Comparison of ENCODE assay signal across 1 cellular context in the genomic region with DNA sequence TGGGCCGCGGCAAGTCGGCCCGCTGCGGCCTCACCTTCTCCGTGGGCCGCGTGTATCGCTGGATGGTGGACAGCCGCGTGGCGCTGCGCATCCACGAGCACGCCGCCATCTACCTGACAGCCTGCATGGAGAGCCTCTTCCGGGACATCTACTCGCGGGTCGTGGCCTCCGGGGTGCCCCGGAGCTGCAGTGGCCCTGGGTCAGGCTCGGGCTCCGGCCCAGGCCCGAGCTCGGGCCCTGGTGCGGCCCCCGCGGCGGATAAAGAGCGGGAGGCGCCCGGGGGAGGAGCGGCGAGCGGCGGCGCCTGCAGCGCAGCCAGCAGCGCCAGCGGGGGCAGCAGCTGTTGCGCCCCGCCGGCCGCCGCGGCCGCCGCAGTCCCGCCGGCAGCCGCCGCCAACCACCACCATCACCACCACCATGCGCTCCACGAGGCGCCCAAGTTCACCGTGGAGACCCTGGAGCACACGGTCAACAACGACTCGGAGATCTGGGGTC.
TF ChIP-seq lines count a peak whose summit lies in the region.

No MANE protein-coding gene starts in this region.

TF ChIP-seq in HEK293, 187 proteins besides CTCF, POLR2A, EP300 and RAD21 (continued from another document):
- TF ChIP-seq ZNF223 (tag by site-specific recombination; IDR thresholded peaks at IDR 0.05): no peak
- TF ChIP-seq KLF7 (tag by site-specific recombination; IDR thresholded peaks at IDR 0.05; ENCODE audit: borderline replicate concordance): no peak
- no peak for TF ChIP-seq ZNF626 (tag by site-specific recombination; IDR thresholded peaks at IDR 0.05)
- TF ChIP-seq YY1 (tag by site-specific recombination; IDR thresholded peaks at IDR 0.05): peak; percentile 35; the same call in 1 of the 2 replicates
- TF ChIP-seq IKZF3 (tag by site-specific recombination; IDR thresholded peaks at IDR 0.05): no peak
- TF ChIP-seq ZFP69B (tag by site-specific recombination; IDR thresholded peaks at IDR 0.05): no peak
- no peak for TF ChIP-seq ZNF114 (tag by site-specific recombination; IDR thresholded peaks at IDR 0.05)
- no peak for TF ChIP-seq ZNF404 (tag by site-specific recombination; IDR thresholded peaks at IDR 0.05)
- TF ChIP-seq KLF10 (tag by site-specific recombination; IDR thresholded peaks at IDR 0.05): no peak
- no peak for TF ChIP-seq ZFHX2 (tag by site-specific recombination; conservative IDR thresholded peaks at IDR 0.05)
- no peak for TF ChIP-seq ZBTB1 (tag by site-specific recombination; IDR thresholded peaks at IDR 0.05)
- TF ChIP-seq ZNF146 (tag by site-specific recombination; IDR thresholded peaks at IDR 0.05): no peak
- TF ChIP-seq ZNF701 (tag by site-specific recombination; IDR thresholded peaks at IDR 0.05): no peak
- no peak for TF ChIP-seq ZNF514 (tag by site-specific recombination; IDR thresholded peaks at IDR 0.05)
- TF ChIP-seq ZNF664 (tag by site-specific recombination; IDR thresholded peaks at IDR 0.05): no peak
- no peak for TF ChIP-seq ZNF473 (tag by site-specific recombination; IDR thresholded peaks at IDR 0.05)
- no peak for TF ChIP-seq ZNF324 (tag by site-specific recombination; IDR thresholded peaks at IDR 0.05)
- TF ChIP-seq BCL11B (tag by site-specific recombination; IDR thresholded peaks at IDR 0.05; ENCODE audit: low read depth): 0 out of 2 replicates have a peak, but pooled peaks have one; percentile 20
- TF ChIP-seq ZNF530 (tag by site-specific recombination; IDR thresholded peaks at IDR 0.05; ENCODE audit: low read depth): no peak
- TF ChIP-seq ZNF202 (tag by site-specific recombination; IDR thresholded peaks at IDR 0.05; ENCODE audit: borderline replicate concordance): no peak
- TF ChIP-seq, protein P1, sequence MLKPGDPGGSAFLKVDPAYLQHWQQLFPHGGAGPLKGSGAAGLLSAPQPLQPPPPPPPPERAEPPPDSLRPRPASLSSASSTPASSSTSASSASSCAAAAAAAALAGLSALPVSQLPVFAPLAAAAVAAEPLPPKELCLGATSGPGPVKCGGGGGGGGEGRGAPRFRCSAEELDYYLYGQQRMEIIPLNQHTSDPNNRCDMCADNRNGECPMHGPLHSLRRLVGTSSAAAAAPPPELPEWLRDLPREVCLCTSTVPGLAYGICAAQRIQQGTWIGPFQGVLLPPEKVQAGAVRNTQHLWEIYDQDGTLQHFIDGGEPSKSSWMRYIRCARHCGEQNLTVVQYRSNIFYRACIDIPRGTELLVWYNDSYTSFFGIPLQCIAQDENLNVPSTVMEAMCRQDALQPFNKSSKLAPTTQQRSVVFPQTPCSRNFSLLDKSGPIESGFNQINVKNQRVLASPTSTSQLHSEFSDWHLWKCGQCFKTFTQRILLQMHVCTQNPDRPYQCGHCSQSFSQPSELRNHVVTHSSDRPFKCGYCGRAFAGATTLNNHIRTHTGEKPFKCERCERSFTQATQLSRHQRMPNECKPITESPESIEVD (tag by site-specific recombination; IDR thresholded peaks at IDR 0.05): no peak
- TF ChIP-seq ZIC2 (tag by site-specific recombination; IDR thresholded peaks at IDR 0.05): peak; percentile 23; the same call in 1 of the 2 replicates
- TF ChIP-seq ZBTB49 (tag by site-specific recombination; IDR thresholded peaks at IDR 0.05; ENCODE audit: low read depth): no peak
- TF ChIP-seq, protein P2, sequence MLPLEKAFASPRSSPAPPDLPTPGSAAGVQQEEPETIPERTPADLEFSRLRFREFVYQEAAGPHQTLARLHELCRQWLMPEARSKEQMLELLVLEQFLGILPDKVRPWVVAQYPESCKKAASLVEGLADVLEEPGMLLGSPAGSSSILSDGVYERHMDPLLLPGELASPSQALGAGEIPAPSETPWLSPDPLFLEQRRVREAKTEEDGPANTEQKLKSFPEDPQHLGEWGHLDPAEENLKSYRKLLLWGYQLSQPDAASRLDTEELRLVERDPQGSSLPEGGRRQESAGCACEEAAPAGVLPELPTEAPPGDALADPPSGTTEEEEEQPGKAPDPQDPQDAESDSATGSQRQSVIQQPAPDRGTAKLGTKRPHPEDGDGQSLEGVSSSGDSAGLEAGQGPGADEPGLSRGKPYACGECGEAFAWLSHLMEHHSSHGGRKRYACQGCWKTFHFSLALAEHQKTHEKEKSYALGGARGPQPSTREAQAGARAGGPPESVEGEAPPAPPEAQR (tag by site-specific recombination; IDR thresholded peaks at IDR 0.05): no peak
- TF ChIP-seq ZNF311 (tag by site-specific recombination; IDR thresholded peaks at IDR 0.05; ENCODE audit: borderline replicate concordance): no peak
- no peak for TF ChIP-seq ZNF398 (tag by site-specific recombination; IDR thresholded peaks at IDR 0.05)
- TF ChIP-seq GFI1B (tag by site-specific recombination; IDR thresholded peaks at IDR 0.05): no peak
- no peak for TF ChIP-seq ZNF37A (tag by site-specific recombination; IDR thresholded peaks at IDR 0.05)
- TF ChIP-seq, protein P3, sequence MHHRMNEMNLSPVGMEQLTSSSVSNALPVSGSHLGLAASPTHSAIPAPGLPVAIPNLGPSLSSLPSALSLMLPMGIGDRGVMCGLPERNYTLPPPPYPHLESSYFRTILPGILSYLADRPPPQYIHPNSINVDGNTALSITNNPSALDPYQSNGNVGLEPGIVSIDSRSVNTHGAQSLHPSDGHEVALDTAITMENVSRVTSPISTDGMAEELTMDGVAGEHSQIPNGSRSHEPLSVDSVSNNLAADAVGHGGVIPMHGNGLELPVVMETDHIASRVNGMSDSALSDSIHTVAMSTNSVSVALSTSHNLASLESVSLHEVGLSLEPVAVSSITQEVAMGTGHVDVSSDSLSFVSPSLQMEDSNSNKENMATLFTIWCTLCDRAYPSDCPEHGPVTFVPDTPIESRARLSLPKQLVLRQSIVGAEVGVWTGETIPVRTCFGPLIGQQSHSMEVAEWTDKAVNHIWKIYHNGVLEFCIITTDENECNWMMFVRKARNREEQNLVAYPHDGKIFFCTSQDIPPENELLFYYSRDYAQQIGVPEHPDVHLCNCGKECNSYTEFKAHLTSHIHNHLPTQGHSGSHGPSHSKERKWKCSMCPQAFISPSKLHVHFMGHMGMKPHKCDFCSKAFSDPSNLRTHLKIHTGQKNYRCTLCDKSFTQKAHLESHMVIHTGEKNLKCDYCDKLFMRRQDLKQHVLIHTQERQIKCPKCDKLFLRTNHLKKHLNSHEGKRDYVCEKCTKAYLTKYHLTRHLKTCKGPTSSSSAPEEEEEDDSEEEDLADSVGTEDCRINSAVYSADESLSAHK (tag by site-specific recombination; IDR thresholded peaks at IDR 0.05): 0 out of 2 replicates have a peak, but pooled peaks have one; percentile 16
- TF ChIP-seq, protein P4, sequence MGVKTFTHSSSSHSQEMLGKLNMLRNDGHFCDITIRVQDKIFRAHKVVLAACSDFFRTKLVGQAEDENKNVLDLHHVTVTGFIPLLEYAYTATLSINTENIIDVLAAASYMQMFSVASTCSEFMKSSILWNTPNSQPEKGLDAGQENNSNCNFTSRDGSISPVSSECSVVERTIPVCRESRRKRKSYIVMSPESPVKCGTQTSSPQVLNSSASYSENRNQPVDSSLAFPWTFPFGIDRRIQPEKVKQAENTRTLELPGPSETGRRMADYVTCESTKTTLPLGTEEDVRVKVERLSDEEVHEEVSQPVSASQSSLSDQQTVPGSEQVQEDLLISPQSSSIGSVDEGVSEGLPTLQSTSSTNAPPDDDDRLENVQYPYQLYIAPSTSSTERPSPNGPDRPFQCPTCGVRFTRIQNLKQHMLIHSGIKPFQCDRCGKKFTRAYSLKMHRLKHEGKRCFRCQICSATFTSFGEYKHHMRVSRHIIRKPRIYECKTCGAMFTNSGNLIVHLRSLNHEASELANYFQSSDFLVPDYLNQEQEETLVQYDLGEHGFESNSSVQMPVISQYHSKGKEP (tag by site-specific recombination; IDR thresholded peaks at IDR 0.05): 0 out of 2 replicates have a peak, but pooled peaks have one; percentile 20
- no peak for TF ChIP-seq ZNF837 (tag by site-specific recombination; IDR thresholded peaks at IDR 0.05)
- TF ChIP-seq ZNF2 (tag by site-specific recombination; IDR thresholded peaks at IDR 0.05): no peak
- TF ChIP-seq EGR2 (tag by site-specific recombination; IDR thresholded peaks at IDR 0.05; ENCODE audit: low read depth): no peak
- no peak for TF ChIP-seq ZNF169 (tag by site-specific recombination; IDR thresholded peaks at IDR 0.05)
